Comparison of ENCODE assay signal across 19 cellular contexts in genomic region chr5:112136773-112137172, GRCh38.
"Had no signal": no experiment of that assay in that cellular context is flagged by ENCODE, and none has a peak within 500 bp of the region (broad histone marks: within the 10 kb centered on the region; RNA-seq: fewer than 3 reads in every experiment).

No MANE protein-coding gene starts in this region.

- DNase-seq: cortex of kidney; left cardiac atrium; left ventricle myocardium inferior; lower lobe of right lung; pancreas; retina; right lobe of liver; small intestine; stimulated activated CD4-positive, alpha-beta T cell treated with anti-CD3 and anti-CD28 coated beads, Interleukin-15, amount 100 ng/mL, for 24 hours; stimulated activated CD4-positive, alpha-beta T cell treated with anti-CD3 and anti-CD28 coated beads, Interleukin-4, amount 100 ng/mL, for 1 hour; stimulated activated CD8-positive, alpha-beta memory T cell treated with anti-CD3 and anti-CD28 coated beads, Interleukin-4, amount 100 ng/mL, for 48 hours; stomach; thyroid gland; trophoblast cell had no signal

- ATAC-seq: left cardiac atrium, lower lobe of right lung, pancreas, right lobe of liver had no signal

- H3K4me3 Mint-ChIP-seq: neural crest cell had no signal

- H3K4me1 ChIP-seq: lower lobe of right lung, pancreas, right lobe of liver, stomach, thyroid gland, vagina had no signal

- H3K27ac ChIP-seq: hepatocyte, left ventricle myocardium inferior, lower lobe of right lung, neutrophil, pancreas, right lobe of liver, stomach, thyroid gland, vagina had no signal

- H3K4me3 ChIP-seq: hepatocyte, left ventricle myocardium inferior, lower lobe of right lung, pancreas, right lobe of liver, stomach, thyroid gland, vagina had no signal

- H3K36me3 Mint-ChIP-seq: naive thymus-derived CD8-positive, alpha-beta T cell had no signal

- H3K27me3 ChIP-seq: hepatocyte, neutrophil, pancreas, right lobe of liver, stomach, thyroid gland, vagina had no signal

- H3K36me3 ChIP-seq: left ventricle myocardium inferior, lower lobe of right lung, neutrophil, pancreas, right lobe of liver, stomach, thyroid gland, vagina had no signal

- H3K9me3 ChIP-seq: lower lobe of right lung, neutrophil, pancreas, right lobe of liver, stomach, thyroid gland, vagina had no signal

- H3K4me1 Mint-ChIP-seq: neural crest cell had no signal
